16 cellular contexts compared by ENCODE assay signal in genomic region chr2:219168526-219168925, GRCh38. TPM values are rescaled to one million over a fixed set of nuclear protein-coding genes. Genes with fewer than 3 reads are reported as not detected.
A peak's percentile ranks its signal among the peaks of the same experiment; 100 is the strongest.
DNase-seq lines count a peak whose midpoint lies in the region; ATAC-seq, FAIRE-seq and TF ChIP-seq lines count a peak whose summit lies in the region.
"Had no signal": no experiment of that assay in that cellular context is flagged by ENCODE, and none has a peak within 500 bp of the region (broad histone marks: within the 10 kb centered on the region; RNA-seq: fewer than 3 reads in every experiment).

No MANE protein-coding gene starts in this region.

- no peak overlapping the region for H2AK9ac ChIP-seq in IMR-90 (replicated peaks; ENCODE audit: low read depth, low read length, poor library complexity)

- H2AK5ac ChIP-seq in IMR-90 (ENCODE audit: low read depth, low read length): no peak overlapping the region

- no peak for DNase-seq in activated CD8-positive, alpha-beta T cell treated with anti-CD3 and anti-CD28 coated beads for 36 hours
- DNase-seq in activated CD8-positive, alpha-beta T cell treated with anti-CD3 and anti-CD28 coated beads, Interleukin-2, amount 10 ng/mL, durations not matched to agents 7 days and 5 days: no peak
- DNase-seq in IMR-90 (no peak), kidney (no peak), NCI-H2081 treated with DMSO at 0.1 percent for 48 hours (lab: John Stamatoyannopoulos, UW) (no peak)
- no peak for DNase-seq in stimulated activated effector memory CD8-positive, alpha-beta T cell treated with anti-CD3 and anti-CD28 coated beads, Interleukin-12 subunit alpha, Interleukin-12 subunit beta, amount 100 ng/mL, for 72 hours (ENCODE audit: low spot score in 2 of 2)
- DNase-seq: 8988T, NCI-H1092, NCI-H1694, NCI-H446, NCI-H82 had no signal

- dilution Hi-C loops in IMR-90 (cut with HindIII; ENCODE audit: low sequenced_read_pairs, unreplicated experiment): no loop called here

- H3K56ac ChIP-seq in IMR-90 (ENCODE audit: extremely low read depth, insufficient read depth, low read length): no peak overlapping the region

- H2BK5ac ChIP-seq in IMR-90 (ENCODE audit: low read depth, low read length, poor library complexity, severe bottlenecking): no peak overlapping the region

- H3K36me3 Mint-ChIP-seq in activated CD8-positive, alpha-beta T cell treated with anti-CD3 and anti-CD28 coated beads for 36 hours (ENCODE audit: low read depth): peaks cover 6% of the 10 kb centered on the region
- H3K36me3 Mint-ChIP-seq in activated CD8-positive, alpha-beta T cell treated with anti-CD3 and anti-CD28 coated beads, Interleukin-2, amount 10 ng/mL, durations not matched to agents 7 days and 5 days (ENCODE audit: low read depth): peaks cover 27% of the 10 kb centered on the region
- peaks cover 40% of the 10 kb centered on the region for H3K36me3 Mint-ChIP-seq in dendritic cell treated with granulocyte-macrophage colony-stimulating factor and Interleukin-4, amounts not matched to agents 40 ng/mL and 50 ng/mL, for 4 days (ENCODE audit: low read depth)
- H3K36me3 Mint-ChIP-seq in stimulated activated effector memory CD8-positive, alpha-beta T cell treated with anti-CD3 and anti-CD28 coated beads, Interleukin-12 subunit alpha, Interleukin-12 subunit beta, amount 100 ng/mL, for 72 hours: peaks cover 37% of the 10 kb centered on the region

- no peak overlapping the region for H2BK120ac ChIP-seq in IMR-90 (ENCODE audit: low read depth, low read length)

- POLR2A ChIA-PET in activated CD8-positive, alpha-beta T cell treated with anti-CD3 and anti-CD28 coated beads for 36 hours (lab: Charles Lee): interaction anchor here (0.6 kb wide), 1 partner anchor 8 kb away, joined by 3 read pairs; the partner anchor contains the start of gene CNPPD1
- POLR2A ChIA-PET in activated CD8-positive, alpha-beta T cell treated with anti-CD3 and anti-CD28 coated beads, Interleukin-2, amount 10 ng/mL, durations not matched to agents 7 days and 5 days (lab: Charles Lee): no interaction called here
- POLR2A ChIA-PET in IMR-90 (lab: Charles Lee; ENCODE audit: unreplicated experiment): no interaction called here

- no peak overlapping the region for H3K4me3 Mint-ChIP-seq in activated CD8-positive, alpha-beta T cell treated with anti-CD3 and anti-CD28 coated beads for 36 hours
- no peak overlapping the region for H3K4me3 Mint-ChIP-seq in activated CD8-positive, alpha-beta T cell treated with anti-CD3 and anti-CD28 coated beads, Interleukin-2, amount 10 ng/mL, durations not matched to agents 7 days and 5 days
- H3K4me3 Mint-ChIP-seq in dendritic cell treated with granulocyte-macrophage colony-stimulating factor and Interleukin-4, amounts not matched to agents 40 ng/mL and 50 ng/mL, for 4 days: no peak overlapping the region
- H3K4me3 Mint-ChIP-seq in stimulated activated effector memory CD8-positive, alpha-beta T cell treated with anti-CD3 and anti-CD28 coated beads, Interleukin-12 subunit alpha, Interleukin-12 subunit beta, amount 100 ng/mL, for 72 hours: no peak overlapping the region

- no peak overlapping the region for H4K91ac ChIP-seq in IMR-90 (ENCODE audit: insufficient read depth, low read depth, low read length)

- peaks cover 9% of the 10 kb centered on the region; the same call in 1 of the 2 replicates for H3K36me3 ChIP-seq in IMR-90 (ENCODE audit: control insufficient read depth, insufficient read depth, low read length)
- peaks cover 6 to 14% of the 10 kb centered on the region in 2 donors for H3K36me3 ChIP-seq in kidney (ENCODE audit: control insufficient read depth in 1 of 2, insufficient read depth in 2 of 2, low read length in 2 of 2)

- H3K9me3 Mint-ChIP-seq in activated CD8-positive, alpha-beta T cell treated with anti-CD3 and anti-CD28 coated beads for 36 hours: no peaks in the 10 kb centered on the region
- no peaks in the 10 kb centered on the region for H3K9me3 Mint-ChIP-seq in activated CD8-positive, alpha-beta T cell treated with anti-CD3 and anti-CD28 coated beads, Interleukin-2, amount 10 ng/mL, durations not matched to agents 7 days and 5 days (ENCODE audit: insufficient read depth)
- no peaks in the 10 kb centered on the region for H3K9me3 Mint-ChIP-seq in dendritic cell treated with granulocyte-macrophage colony-stimulating factor and Interleukin-4, amounts not matched to agents 40 ng/mL and 50 ng/mL, for 4 days
- no peaks in the 10 kb centered on the region for H3K9me3 Mint-ChIP-seq in stimulated activated effector memory CD8-positive, alpha-beta T cell treated with anti-CD3 and anti-CD28 coated beads, Interleukin-12 subunit alpha, Interleukin-12 subunit beta, amount 100 ng/mL, for 72 hours

- no peak overlapping the region for H3K27ac ChIP-seq in IMR-90 (ENCODE audit: insufficient read depth, low read length)
- H3K27ac ChIP-seq in kidney (ENCODE audit: low read depth in 2 of 2, low read length in 2 of 2): no peak overlapping the region
- H3K27ac ChIP-seq: BLaER1 had no signal

- no peak overlapping the region for H2BK20ac ChIP-seq in IMR-90 (ENCODE audit: low read depth, low read length)

- no peaks in the 10 kb centered on the region for H3K79me1 ChIP-seq in IMR-90 (ENCODE audit: low read depth in 1 of 2, low read length in 2 of 2)

- no peaks in the 10 kb centered on the region for H3K27me3 Mint-ChIP-seq in activated CD8-positive, alpha-beta T cell treated with anti-CD3 and anti-CD28 coated beads for 36 hours
- H3K27me3 Mint-ChIP-seq in activated CD8-positive, alpha-beta T cell treated with anti-CD3 and anti-CD28 coated beads, Interleukin-2, amount 10 ng/mL, durations not matched to agents 7 days and 5 days (ENCODE audit: low read depth): no peaks in the 10 kb centered on the region
- no peaks in the 10 kb centered on the region for H3K27me3 Mint-ChIP-seq in dendritic cell treated with granulocyte-macrophage colony-stimulating factor and Interleukin-4, amounts not matched to agents 40 ng/mL and 50 ng/mL, for 4 days

- H3K23ac ChIP-seq in IMR-90 (ENCODE audit: low read depth, low read length): no peak overlapping the region

- no TSS peak for BruUV-seq in IMR-90 (replicated peaks; lab: Mats Ljungman, UMichigan)

- H3K27me3 ChIP-seq in IMR-90 (ENCODE audit: control insufficient read depth, insufficient read depth, low read length): no peaks in the 10 kb centered on the region
- H3K27me3 ChIP-seq: BLaER1 had no signal

- TF ChIP-seq RAD21 in IMR-90 (IDR thresholded peaks at IDR 0.05; ENCODE audit: low read length): no peak

- no peak overlapping the region for H3K4me3 ChIP-seq in IMR-90 (ENCODE audit: insufficient read depth, low read depth, low read length)
- H3K4me3 ChIP-seq in kidney (ENCODE audit: low read length in 2 of 2): peak overlapping the region in 1 of 2 donors; percentile 50
- H3K4me3 ChIP-seq: BLaER1, K562 had no signal

- H3K18ac ChIP-seq in IMR-90 (ENCODE audit: low read depth, low read length): no peak overlapping the region

- peak; percentile 43 for ATAC-seq in activated CD8-positive, alpha-beta T cell treated with anti-CD3 and anti-CD28 coated beads for 36 hours
- ATAC-seq in activated CD8-positive, alpha-beta T cell treated with anti-CD3 and anti-CD28 coated beads, Interleukin-2, amount 10 ng/mL, durations not matched to agents 7 days and 5 days: no peak
- no peak for ATAC-seq in IMR-90 (ENCODE audit: low read depth)
- no peak for ATAC-seq in stimulated activated effector memory CD8-positive, alpha-beta T cell treated with anti-CD3 and anti-CD28 coated beads, Interleukin-12 subunit alpha, Interleukin-12 subunit beta, amount 100 ng/mL, for 72 hours
- ATAC-seq in GM18505 (IDR thresholded peaks at IDR 0.05; ENCODE audit: unreplicated experiment): no peak
- ATAC-seq: K562 had no signal

- no CpG with 5 or more reads among the region's 6 CpGs for WGBS in IMR-90 (ENCODE audit: extremely low coverage in 2 of 2, insufficient read length in 1 of 2), 2 experiments

- no peak overlapping the region for H3K4ac ChIP-seq in IMR-90 (ENCODE audit: low read depth, low read length)

- H4K5ac ChIP-seq in IMR-90 (ENCODE audit: low read depth, low read length): no peak overlapping the region

- CTCF ChIA-PET in activated CD8-positive, alpha-beta T cell treated with anti-CD3 and anti-CD28 coated beads for 36 hours (lab: Charles Lee): interaction anchor here (9.4 kb wide), 1 partner anchor 10 kb away, joined by 98 read pairs; the partner anchor contains the start of gene NHEJ1
- CTCF ChIA-PET in activated CD8-positive, alpha-beta T cell treated with anti-CD3 and anti-CD28 coated beads, Interleukin-2, amount 10 ng/mL, durations not matched to agents 7 days and 5 days (lab: Charles Lee): interaction anchor here (1.0 kb wide), 1 partner anchor 9 kb away, joined by 3 read pairs; no protein-coding TSS in a partner anchor
- CTCF ChIA-PET in IMR-90 (lab: Yijun Ruan, JAX): no interaction called here

- peaks cover 3% of the 10 kb centered on the region; the same call in 1 of the 2 replicates for H3K4me1 ChIP-seq in IMR-90 (ENCODE audit: control insufficient read depth, insufficient read depth, low read length)
- H3K4me1 ChIP-seq in kidney (ENCODE audit: control insufficient read depth in 1 of 2, insufficient read depth in 1 of 2, low read depth in 1 of 2, low read length in 2 of 2): peaks cover 14 to 24% of the 10 kb centered on the region in 2 donors
- H3K4me1 ChIP-seq: BLaER1 had no signal

- H3K14ac ChIP-seq in IMR-90 (replicated peaks; ENCODE audit: low read depth, low read length): no peak overlapping the region

- H3K9me3 ChIP-seq in IMR-90 (ENCODE audit: control insufficient read depth, insufficient read depth, low read length): no peaks in the 10 kb centered on the region
- H3K9me3 ChIP-seq in kidney (ENCODE audit: control insufficient read depth in 1 of 2, low read length in 2 of 2): no peaks in the 10 kb centered on the region
- H3K9me3 ChIP-seq: BLaER1 had no signal

- no peak overlapping the region for H3K27ac Mint-ChIP-seq in activated CD8-positive, alpha-beta T cell treated with anti-CD3 and anti-CD28 coated beads for 36 hours
- no peak overlapping the region for H3K27ac Mint-ChIP-seq in activated CD8-positive, alpha-beta T cell treated with anti-CD3 and anti-CD28 coated beads, Interleukin-2, amount 10 ng/mL, durations not matched to agents 7 days and 5 days
- peak overlapping the region; percentile 64 for H3K27ac Mint-ChIP-seq in dendritic cell treated with granulocyte-macrophage colony-stimulating factor and Interleukin-4, amounts not matched to agents 40 ng/mL and 50 ng/mL, for 4 days
- H3K27ac Mint-ChIP-seq in stimulated activated effector memory CD8-positive, alpha-beta T cell treated with anti-CD3 and anti-CD28 coated beads, Interleukin-12 subunit alpha, Interleukin-12 subunit beta, amount 100 ng/mL, for 72 hours: peak overlapping the region; percentile 49

- peak overlapping the region; percentile 11 for H2AFZ ChIP-seq in IMR-90 (replicated peaks; ENCODE audit: low read length, poor library complexity)

- 0 out of 2 replicates have a peak, but pooled peaks cover 4% of the 10 kb centered on the region for H3K9me1 ChIP-seq in IMR-90 (ENCODE audit: insufficient read depth, low read length)

- H2BK15ac ChIP-seq in IMR-90 (ENCODE audit: low read depth, low read length): no peak overlapping the region

- intact Hi-C loops in activated CD8-positive, alpha-beta T cell treated with anti-CD3 and anti-CD28 coated beads for 36 hours (cut with micrococcal nuclease): no loop called here
- intact Hi-C loops in IMR-90 (cut with micrococcal nuclease): no loop called here
- intact Hi-C loops in dendritic cell treated with granulocyte-macrophage colony-stimulating factor and Interleukin-4, amounts not matched to agents 40 ng/mL and 50 ng/mL, for 4 days (cut with micrococcal nuclease): no loop called here
- intact Hi-C loops in kidney (cut with DNase I): loop anchor here (10.0 kb wide), 1 partner anchor 116 kb away; no protein-coding TSS in a partner anchor

- no peak for TF ChIP-seq CTCF in activated CD8-positive, alpha-beta T cell treated with anti-CD3 and anti-CD28 coated beads for 36 hours (IDR thresholded peaks at IDR 0.05)
- TF ChIP-seq CTCF in IMR-90 (conservative IDR thresholded peaks at IDR 0.05; ENCODE audit: low read depth, low read length) (no peak), kidney (IDR thresholded peaks at IDR 0.05; ENCODE audit: borderline replicate concordance, extremely low read depth, insufficient read depth) (no peak)

- FAIRE-seq in kidney (lab: Jason Lieb, UNC): no peak
- FAIRE-seq: HTR-8/SVneo, K562 had no signal

- H3K9ac ChIP-seq in IMR-90 (ENCODE audit: low read depth, low read length) (no peak overlapping the region), kidney (ENCODE audit: low read length in 2 of 2) (no peak overlapping the region)
- H3K9ac ChIP-seq: BLaER1 had no signal

- no peak for TF ChIP-seq POLR2A in IMR-90 (IDR thresholded peaks at IDR 0.05; ENCODE audit: low read depth, low read length)
- TF ChIP-seq POLR2A in GM18505 (IDR thresholded peaks at IDR 0.05; ENCODE audit: borderline replicate concordance, extremely low read depth, insufficient read depth, insufficient read length): no peak

- in situ Hi-C loops in IMR-90 (cut with MboI; ENCODE audit: low sequenced_read_pairs): no loop called here

- H4K20me1 ChIP-seq in IMR-90 (ENCODE audit: insufficient read depth, low read length): peaks cover 7% of the 10 kb centered on the region; the same call in 1 of the 2 replicates

- no peak overlapping the region for H3K4me2 ChIP-seq in IMR-90 (ENCODE audit: low read depth, low read length)
- H3K4me2 ChIP-seq: BLaER1 had no signal

- peaks cover 13% of the 10 kb centered on the region for H3K4me1 Mint-ChIP-seq in activated CD8-positive, alpha-beta T cell treated with anti-CD3 and anti-CD28 coated beads for 36 hours (ENCODE audit: low read depth)
- peaks cover 11% of the 10 kb centered on the region for H3K4me1 Mint-ChIP-seq in activated CD8-positive, alpha-beta T cell treated with anti-CD3 and anti-CD28 coated beads, Interleukin-2, amount 10 ng/mL, durations not matched to agents 7 days and 5 days (ENCODE audit: low read depth)
- peaks cover 46% of the 10 kb centered on the region for H3K4me1 Mint-ChIP-seq in dendritic cell treated with granulocyte-macrophage colony-stimulating factor and Interleukin-4, amounts not matched to agents 40 ng/mL and 50 ng/mL, for 4 days (ENCODE audit: low read depth)
- peaks cover 37% of the 10 kb centered on the region for H3K4me1 Mint-ChIP-seq in stimulated activated effector memory CD8-positive, alpha-beta T cell treated with anti-CD3 and anti-CD28 coated beads, Interleukin-12 subunit alpha, Interleukin-12 subunit beta, amount 100 ng/mL, for 72 hours

- H4K8ac ChIP-seq in IMR-90 (ENCODE audit: low read depth in 2 of 2, low read length in 2 of 2): no peak overlapping the region

RNA-seq across cellular contexts. Expression of gene SLC23A3, which starts 1.3 kb away (rescaled TPM):
- 1 to 10 TPM; 1.1 to 1.6 TPM for total RNA-seq in activated CD8-positive, alpha-beta T cell treated with anti-CD3 and anti-CD28 coated beads for 36 hours
- total RNA-seq in activated CD8-positive, alpha-beta T cell treated with anti-CD3 and anti-CD28 coated beads, Interleukin-2, amount 10 ng/mL, durations not matched to agents 7 days and 5 days: 1 to 10 TPM; 2.0 to 2.2 TPM
- total RNA-seq in IMR-90 (2012; rRNA removed): under 0.01 and 0.18 TPM in 2 replicates
- polyA plus RNA-seq in IMR-90 (2012; rRNA removed): 0.43 and 0.65 TPM in 2 replicates
- 0.04 and 0.13 TPM in 2 replicates for polyA plus RNA-seq in IMR-90 (2012; cell fraction: cytosol; rRNA removed)
- polyA plus RNA-seq in IMR-90 (2012; cell fraction: nucleus; rRNA removed; ENCODE audit: low replicate concordance): 6.7 and 8.4 TPM in 2 replicates
- total RNA-seq in kidney: 2.8 TPM
- 10.9 TPM for polyA plus RNA-seq in kidney (ENCODE audit: insufficient read depth, low read depth, low replicate concordance)

RNA-seq across cellular contexts. Expression of gene NHEJ1, which starts 7.9 kb away (rescaled TPM):
- 10 to 100 TPM; 22.4 to 26.3 TPM for total RNA-seq in activated CD8-positive, alpha-beta T cell treated with anti-CD3 and anti-CD28 coated beads for 36 hours
- total RNA-seq in activated CD8-positive, alpha-beta T cell treated with anti-CD3 and anti-CD28 coated beads, Interleukin-2, amount 10 ng/mL, durations not matched to agents 7 days and 5 days: 10 to 100 TPM; 19.1 to 23.1 TPM
- 15.3 and 23.1 TPM in 2 replicates for total RNA-seq in IMR-90 (2012; rRNA removed)
- polyA plus RNA-seq in IMR-90 (2012; rRNA removed): 11.9 and 12.5 TPM in 2 replicates
- polyA plus RNA-seq in IMR-90 (2012; cell fraction: cytosol; rRNA removed): 6.0 and 11.9 TPM in 2 replicates
- polyA plus RNA-seq in IMR-90 (2012; cell fraction: nucleus; rRNA removed; ENCODE audit: low replicate concordance): 2.5 and 9.5 TPM in 2 replicates
- total RNA-seq in kidney: 17.5 TPM
- 17.7 TPM for polyA plus RNA-seq in kidney (ENCODE audit: insufficient read depth, low read depth, low replicate concordance)

RNA-seq across cellular contexts. Expression of gene CNPPD1, which starts 8.2 kb away (rescaled TPM):
- 10 to 100 TPM; 38.6 to 38.7 TPM for total RNA-seq in activated CD8-positive, alpha-beta T cell treated with anti-CD3 and anti-CD28 coated beads for 36 hours
- total RNA-seq in activated CD8-positive, alpha-beta T cell treated with anti-CD3 and anti-CD28 coated beads, Interleukin-2, amount 10 ng/mL, durations not matched to agents 7 days and 5 days: 10 to 100 TPM; 75.1 to 81.4 TPM
- total RNA-seq in IMR-90 (2012; rRNA removed) (11.1 and 11.9 TPM in 2 replicates), kidney (97.5 TPM)
- polyA plus RNA-seq in IMR-90 (2012; rRNA removed) (29.2 and 31.9 TPM in 2 replicates), kidney (ENCODE audit: insufficient read depth, low read depth, low replicate concordance) (131 TPM)
- 43.8 and 49.1 TPM in 2 replicates for polyA plus RNA-seq in IMR-90 (2012; cell fraction: cytosol; rRNA removed)
- polyA plus RNA-seq in IMR-90 (2012; cell fraction: nucleus; rRNA removed; ENCODE audit: low replicate concordance): 63.8 and 73.9 TPM in 2 replicates

RNA-seq across cellular contexts. Expression of gene RETREG2, which starts 9.5 kb away (rescaled TPM):
- total RNA-seq in activated CD8-positive, alpha-beta T cell treated with anti-CD3 and anti-CD28 coated beads for 36 hours: 10 to 100 TPM; 63.8 to 67.8 TPM
- total RNA-seq in activated CD8-positive, alpha-beta T cell treated with anti-CD3 and anti-CD28 coated beads, Interleukin-2, amount 10 ng/mL, durations not matched to agents 7 days and 5 days: 100 to 1,000 TPM; 104 to 111 TPM
- total RNA-seq in IMR-90 (2012; rRNA removed): 39.2 and 51.1 TPM in 2 replicates
- 45.1 and 45.2 TPM in 2 replicates for polyA plus RNA-seq in IMR-90 (2012; rRNA removed)
- polyA plus RNA-seq in IMR-90 (2012; cell fraction: cytosol; rRNA removed): 29.0 and 35.1 TPM in 2 replicates
- 54.0 and 55.9 TPM in 2 replicates for polyA plus RNA-seq in IMR-90 (2012; cell fraction: nucleus; rRNA removed; ENCODE audit: low replicate concordance)
- 106 TPM for total RNA-seq in kidney
- polyA plus RNA-seq in kidney (ENCODE audit: insufficient read depth, low read depth, low replicate concordance): 112 TPM

RNA-seq across cellular contexts. Expression of gene ZFAND2B, which starts 38.1 kb away (rescaled TPM):
- total RNA-seq in activated CD8-positive, alpha-beta T cell treated with anti-CD3 and anti-CD28 coated beads for 36 hours: 10 to 100 TPM; 31.3 to 33.3 TPM
- total RNA-seq in activated CD8-positive, alpha-beta T cell treated with anti-CD3 and anti-CD28 coated beads, Interleukin-2, amount 10 ng/mL, durations not matched to agents 7 days and 5 days: 10 to 100 TPM; 57.0 to 59.5 TPM
- total RNA-seq in IMR-90 (2012; rRNA removed) (21.9 and 25.5 TPM in 2 replicates), kidney (44.8 TPM)
- polyA plus RNA-seq in IMR-90 (2012; rRNA removed) (38.3 and 43.0 TPM in 2 replicates), kidney (ENCODE audit: insufficient read depth, low read depth, low replicate concordance) (72.6 TPM)
- polyA plus RNA-seq in IMR-90 (2012; cell fraction: cytosol; rRNA removed): 37.3 and 38.0 TPM in 2 replicates
- polyA plus RNA-seq in IMR-90 (2012; cell fraction: nucleus; rRNA removed; ENCODE audit: low replicate concordance): 119 and 135 TPM in 2 replicates

Comparison
In these comparisons a context has a peak if more than half of its experiments do, and no peak if none do; other contexts are left out.
1. H3K27ac Mint-ChIP-seq: peak in dendritic cell treated with granulocyte-macrophage colony-stimulating factor and Interleukin-4, amounts not matched to agents 40 ng/mL and 50 ng/mL, for 4 days (single experiment) and stimulated activated effector memory CD8-positive, alpha-beta T cell treated with anti-CD3 and anti-CD28 coated beads, Interleukin-12 subunit alpha, Interleukin-12 subunit beta, amount 100 ng/mL, for 72 hours (single experiment); none in activated CD8-positive, alpha-beta T cell treated with anti-CD3 and anti-CD28 coated beads for 36 hours (single experiment) and activated CD8-positive, alpha-beta T cell treated with anti-CD3 and anti-CD28 coated beads, Interleukin-2, amount 10 ng/mL, durations not matched to agents 7 days and 5 days (single experiment).